Comparison of ENCODE assay signal across 9 cellular contexts in the genomic region with DNA sequence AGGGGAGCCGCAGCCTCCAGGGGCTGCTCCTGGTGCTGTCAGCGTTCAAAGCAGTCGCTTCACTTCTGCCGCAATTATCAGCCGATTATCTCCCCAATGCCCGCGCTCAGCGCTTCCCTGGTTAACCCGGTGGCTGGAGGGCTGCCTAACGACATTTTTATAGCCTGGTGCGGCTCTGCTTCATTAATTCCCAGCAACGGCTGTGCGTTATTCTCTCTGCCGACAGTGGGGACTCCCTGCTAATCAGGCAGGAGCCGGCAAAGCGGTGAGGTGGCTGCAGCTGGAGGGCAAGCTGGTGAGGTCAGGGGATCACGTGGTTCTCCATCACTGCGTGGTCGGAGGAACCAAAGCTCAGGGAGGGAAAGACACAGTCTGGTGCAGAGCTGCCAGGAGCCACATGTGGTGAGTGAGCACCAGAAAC.
DNase-seq lines count a peak whose midpoint lies in the region; ATAC-seq, FAIRE-seq and TF ChIP-seq lines count a peak whose summit lies in the region.
"Had no signal": no experiment of that assay in that cellular context is flagged by ENCODE, and none has a peak within 500 bp of the region (broad histone marks: within the 10 kb centered on the region; RNA-seq: fewer than 3 reads in every experiment).

No MANE protein-coding gene starts in this region.

- peak overlapping the region; percentile 32 for H3K4me3 ChIP-seq in HUES48 (ENCODE audit: low read depth, low read length)
- no peak overlapping the region for H3K4me3 ChIP-seq in vagina

- intact Hi-C loops in vagina (cut with DNase I) = no loop called here

- no peak for TF ChIP-seq POLR2A in GM12892 (IDR thresholded peaks at IDR 0.05; ENCODE audit: low read depth, low read length)
- TF ChIP-seq POLR2A in vagina (IDR thresholded peaks at IDR 0.05) = no peak

- TF ChIP-seq CTCF in vagina (IDR thresholded peaks at IDR 0.05) = no peak

- peak; percentile 58 for FAIRE-seq in GM12892 (lab: Jason Lieb, UNC)
- FAIRE-seq: colon had no signal

- peak overlapping the region; percentile 29; the same call in 1 of the 2 replicates for H3K9ac ChIP-seq in HUES48 (ENCODE audit: low read depth, low read length)

- H3K9me3 ChIP-seq in HUES48 (ENCODE audit: control insufficient read depth, insufficient read depth, low read length) (no peaks in the 10 kb centered on the region), vagina (no peaks in the 10 kb centered on the region)

- H3K27me3 Mint-ChIP-seq in activated naive CD8-positive, alpha-beta T cell treated with anti-CD3 and anti-CD28 coated beads for 36 hours = peaks cover 32% of the 10 kb centered on the region

- H3K36me3 ChIP-seq in HUES48 (ENCODE audit: control insufficient read depth, insufficient read depth, low read length) (no peaks in the 10 kb centered on the region), vagina (no peaks in the 10 kb centered on the region)

- peaks cover 6% of the 10 kb centered on the region; the same call in 1 of the 2 replicates for H3K27me3 ChIP-seq in HUES48 (ENCODE audit: control insufficient read depth, insufficient read depth, low read length)
- H3K27me3 ChIP-seq in vagina = no peaks in the 10 kb centered on the region

- no peak for DNase-seq in GM12892 (ENCODE audit: insufficient read length)
- DNase-seq in activated naive CD8-positive, alpha-beta T cell treated with anti-CD3 and anti-CD28 coated beads for 36 hours = peak; percentile 13
- DNase-seq in midbrain (lab: John Stamatoyannopoulos, UW) = peak; percentile 12
- DNase-seq in hepatic stellate cell (ENCODE audit: low spot score) = no peak
- no peak for DNase-seq in left lobe of liver (ENCODE audit: low spot score)
- DNase-seq in vagina (ENCODE audit: extremely low spot score in 2 of 2) = no peak

- H3K27ac ChIP-seq in HUES48 (ENCODE audit: low read depth, low read length) (peak overlapping the region; percentile 66), vagina (no peak overlapping the region)

- no peaks in the 10 kb centered on the region for H3K9me3 Mint-ChIP-seq in activated naive CD8-positive, alpha-beta T cell treated with anti-CD3 and anti-CD28 coated beads for 36 hours

- no peaks in the 10 kb centered on the region for H3K36me3 Mint-ChIP-seq in activated naive CD8-positive, alpha-beta T cell treated with anti-CD3 and anti-CD28 coated beads for 36 hours

- H3K4me3 Mint-ChIP-seq in activated naive CD8-positive, alpha-beta T cell treated with anti-CD3 and anti-CD28 coated beads for 36 hours = no peak overlapping the region

- ATAC-seq in left lobe of liver (no peak), HG03159 (IDR thresholded peaks at IDR 0.05; ENCODE audit: unreplicated experiment) (no peak)

- H3K4me1 Mint-ChIP-seq in activated naive CD8-positive, alpha-beta T cell treated with anti-CD3 and anti-CD28 coated beads for 36 hours = no peaks in the 10 kb centered on the region

- peaks cover 14% of the 10 kb centered on the region; the same call in 1 of the 2 replicates for H3K4me1 ChIP-seq in HUES48 (ENCODE audit: control insufficient read depth, insufficient read depth, low read length)
- peaks cover 5% of the 10 kb centered on the region for H3K4me1 ChIP-seq in vagina

- no peak overlapping the region for H3K27ac Mint-ChIP-seq in activated naive CD8-positive, alpha-beta T cell treated with anti-CD3 and anti-CD28 coated beads for 36 hours

Comparison
In these comparisons a context has a peak if more than half of its experiments do, and no peak if none do; other contexts are left out.
1. DNase-seq: peak in activated naive CD8-positive, alpha-beta T cell treated with anti-CD3 and anti-CD28 coated beads for 36 hours (single experiment) and midbrain (single experiment); none in GM12892 (single experiment), hepatic stellate cell (single experiment), left lobe of liver (single experiment) and vagina (0 of 2).